In genomic region chr15:85496551-85497545, GRCh38 we compare ENCODE assay signal across 1 cellular context.
A peak's percentile ranks its signal among the peaks of the same experiment; 100 is the strongest.
TF ChIP-seq lines count a peak whose summit lies in the region.

No MANE protein-coding gene starts in this region.

TF ChIP-seq in HEK293, 187 proteins besides CTCF, POLR2A, EP300 and RAD21 (continued from another document):
- TF ChIP-seq ATF2 (tag by site-specific recombination; IDR thresholded peaks at IDR 0.05; ENCODE audit: low read depth) (no peak), AEBP2 (tag by site-specific recombination; IDR thresholded peaks at IDR 0.05; ENCODE audit: borderline replicate concordance) (no peak), ZNF335 (tag by site-specific recombination; conservative IDR thresholded peaks at IDR 0.05) (no peak), ZNF311 (tag by site-specific recombination; IDR thresholded peaks at IDR 0.05; ENCODE audit: borderline replicate concordance) (no peak), EGR2 (tag by site-specific recombination; IDR thresholded peaks at IDR 0.05; ENCODE audit: low read depth) (no peak), ZBTB8A (tag by site-specific recombination; IDR thresholded peaks at IDR 0.05) (no peak), ZBTB1 (tag by site-specific recombination; IDR thresholded peaks at IDR 0.05) (no peak), ZNF501 (tag by site-specific recombination; IDR thresholded peaks at IDR 0.05) (no peak), ZNF433 (tag by site-specific recombination; IDR thresholded peaks at IDR 0.05; ENCODE audit: low read depth) (no peak), SCRT2 (tag by site-specific recombination; IDR thresholded peaks at IDR 0.05) (peak; percentile 82), YY1 (tag by site-specific recombination; IDR thresholded peaks at IDR 0.05) (no peak), ZNF558 (tag by site-specific recombination; IDR thresholded peaks at IDR 0.05) (no peak), ZNF404 (tag by site-specific recombination; IDR thresholded peaks at IDR 0.05) (no peak), ZNF623 (tag by site-specific recombination; IDR thresholded peaks at IDR 0.05) (no peak), ZNF629 (tag by site-specific recombination; IDR thresholded peaks at IDR 0.05) (no peak), YY2 (tag by site-specific recombination; IDR thresholded peaks at IDR 0.05) (no peak), ZNF514 (tag by site-specific recombination; IDR thresholded peaks at IDR 0.05) (no peak), FEZF1 (tag by site-specific recombination; IDR thresholded peaks at IDR 0.05) (peak; percentile 33; the same call in 1 of the 2 replicates), TCF7L2 (IDR thresholded peaks at IDR 0.05; ENCODE audit: borderline replicate concordance, low read depth, low read length) (peak; percentile 30; the same call in 1 of the 2 replicates), ZNF302 (tag by site-specific recombination; IDR thresholded peaks at IDR 0.05; ENCODE audit: low read depth) (no peak), ZSCAN5A (tag by site-specific recombination; IDR thresholded peaks at IDR 0.05) (no peak), BCL11A (tag by site-specific recombination; IDR thresholded peaks at IDR 0.05; ENCODE audit: low read depth) (no peak), ZNF544 (tag by site-specific recombination; IDR thresholded peaks at IDR 0.05) (no peak), ZNF341 (tag by site-specific recombination; IDR thresholded peaks at IDR 0.05; ENCODE audit: low read depth) (no peak), SP7 (tag by site-specific recombination; IDR thresholded peaks at IDR 0.05) (no peak), ZNF704 (tag by site-specific recombination; IDR thresholded peaks at IDR 0.05) (no peak), INSM2 (tag by site-specific recombination; IDR thresholded peaks at IDR 0.05) (no peak), ZNF596 (tag by site-specific recombination; IDR thresholded peaks at IDR 0.05) (no peak), ZNF37A (tag by site-specific recombination; IDR thresholded peaks at IDR 0.05) (no peak), HOXD13 (CRISPR knock-in tag; IDR thresholded peaks at IDR 0.05; ENCODE audit: borderline replicate concordance) (no peak), SCRT1 (tag by site-specific recombination; IDR thresholded peaks at IDR 0.05; ENCODE audit: borderline replicate concordance) (peak; percentile 63; the same call in 1 of the 2 replicates), GLI4 (tag by site-specific recombination; IDR thresholded peaks at IDR 0.05) (no peak), ZNF488 (tag by site-specific recombination; IDR thresholded peaks at IDR 0.05) (no peak), ZNF791 (tag by site-specific recombination; IDR thresholded peaks at IDR 0.05) (no peak)
- TF ChIP-seq, protein P1, sequence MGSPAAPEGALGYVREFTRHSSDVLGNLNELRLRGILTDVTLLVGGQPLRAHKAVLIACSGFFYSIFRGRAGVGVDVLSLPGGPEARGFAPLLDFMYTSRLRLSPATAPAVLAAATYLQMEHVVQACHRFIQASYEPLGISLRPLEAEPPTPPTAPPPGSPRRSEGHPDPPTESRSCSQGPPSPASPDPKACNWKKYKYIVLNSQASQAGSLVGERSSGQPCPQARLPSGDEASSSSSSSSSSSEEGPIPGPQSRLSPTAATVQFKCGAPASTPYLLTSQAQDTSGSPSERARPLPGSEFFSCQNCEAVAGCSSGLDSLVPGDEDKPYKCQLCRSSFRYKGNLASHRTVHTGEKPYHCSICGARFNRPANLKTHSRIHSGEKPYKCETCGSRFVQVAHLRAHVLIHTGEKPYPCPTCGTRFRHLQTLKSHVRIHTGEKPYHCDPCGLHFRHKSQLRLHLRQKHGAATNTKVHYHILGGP (tag by site-specific recombination; IDR thresholded peaks at IDR 0.05), result no peak
- TF ChIP-seq, protein P2, sequence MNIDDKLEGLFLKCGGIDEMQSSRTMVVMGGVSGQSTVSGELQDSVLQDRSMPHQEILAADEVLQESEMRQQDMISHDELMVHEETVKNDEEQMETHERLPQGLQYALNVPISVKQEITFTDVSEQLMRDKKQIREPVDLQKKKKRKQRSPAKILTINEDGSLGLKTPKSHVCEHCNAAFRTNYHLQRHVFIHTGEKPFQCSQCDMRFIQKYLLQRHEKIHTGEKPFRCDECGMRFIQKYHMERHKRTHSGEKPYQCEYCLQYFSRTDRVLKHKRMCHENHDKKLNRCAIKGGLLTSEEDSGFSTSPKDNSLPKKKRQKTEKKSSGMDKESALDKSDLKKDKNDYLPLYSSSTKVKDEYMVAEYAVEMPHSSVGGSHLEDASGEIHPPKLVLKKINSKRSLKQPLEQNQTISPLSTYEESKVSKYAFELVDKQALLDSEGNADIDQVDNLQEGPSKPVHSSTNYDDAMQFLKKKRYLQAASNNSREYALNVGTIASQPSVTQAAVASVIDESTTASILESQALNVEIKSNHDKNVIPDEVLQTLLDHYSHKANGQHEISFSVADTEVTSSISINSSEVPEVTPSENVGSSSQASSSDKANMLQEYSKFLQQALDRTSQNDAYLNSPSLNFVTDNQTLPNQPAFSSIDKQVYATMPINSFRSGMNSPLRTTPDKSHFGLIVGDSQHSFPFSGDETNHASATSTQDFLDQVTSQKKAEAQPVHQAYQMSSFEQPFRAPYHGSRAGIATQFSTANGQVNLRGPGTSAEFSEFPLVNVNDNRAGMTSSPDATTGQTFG (tag by site-specific recombination; IDR thresholded peaks at IDR 0.05; ENCODE audit: borderline replicate concordance), result no peak
- TF ChIP-seq, protein P3, sequence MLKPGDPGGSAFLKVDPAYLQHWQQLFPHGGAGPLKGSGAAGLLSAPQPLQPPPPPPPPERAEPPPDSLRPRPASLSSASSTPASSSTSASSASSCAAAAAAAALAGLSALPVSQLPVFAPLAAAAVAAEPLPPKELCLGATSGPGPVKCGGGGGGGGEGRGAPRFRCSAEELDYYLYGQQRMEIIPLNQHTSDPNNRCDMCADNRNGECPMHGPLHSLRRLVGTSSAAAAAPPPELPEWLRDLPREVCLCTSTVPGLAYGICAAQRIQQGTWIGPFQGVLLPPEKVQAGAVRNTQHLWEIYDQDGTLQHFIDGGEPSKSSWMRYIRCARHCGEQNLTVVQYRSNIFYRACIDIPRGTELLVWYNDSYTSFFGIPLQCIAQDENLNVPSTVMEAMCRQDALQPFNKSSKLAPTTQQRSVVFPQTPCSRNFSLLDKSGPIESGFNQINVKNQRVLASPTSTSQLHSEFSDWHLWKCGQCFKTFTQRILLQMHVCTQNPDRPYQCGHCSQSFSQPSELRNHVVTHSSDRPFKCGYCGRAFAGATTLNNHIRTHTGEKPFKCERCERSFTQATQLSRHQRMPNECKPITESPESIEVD (tag by site-specific recombination; IDR thresholded peaks at IDR 0.05), result peak; percentile 75
- TF ChIP-seq, protein P4, sequence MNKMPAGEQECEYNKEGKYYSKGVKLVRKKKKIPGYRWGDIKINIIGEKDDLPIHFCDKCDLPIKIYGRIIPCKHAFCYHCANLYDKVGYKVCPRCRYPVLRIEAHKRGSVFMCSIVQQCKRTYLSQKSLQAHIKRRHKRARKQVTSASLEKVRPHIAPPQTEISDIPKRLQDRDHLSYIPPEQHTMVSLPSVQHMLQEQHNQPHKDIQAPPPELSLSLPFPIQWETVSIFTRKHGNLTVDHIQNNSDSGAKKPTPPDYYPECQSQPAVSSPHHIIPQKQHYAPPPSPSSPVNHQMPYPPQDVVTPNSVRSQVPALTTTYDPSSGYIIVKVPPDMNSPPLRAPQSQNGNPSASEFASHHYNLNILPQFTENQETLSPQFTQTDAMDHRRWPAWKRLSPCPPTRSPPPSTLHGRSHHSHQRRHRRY (tag by site-specific recombination; IDR thresholded peaks at IDR 0.05), result no peak
TF ChIP-seq in HEK293: peak in this region for 6.
